27 cellular contexts compared by ENCODE assay signal in genomic region chr16:66013497-66013896, GRCh38.
"Had no signal": no experiment of that assay in that cellular context is flagged by ENCODE, and none has a peak within 500 bp of the region (broad histone marks: within the 10 kb centered on the region; RNA-seq: fewer than 3 reads in every experiment).

No MANE protein-coding gene starts in this region.

- H3K27ac Mint-ChIP-seq: immature natural killer cell; naive thymus-derived CD8-positive, alpha-beta T cell; neural progenitor cell; progenitor cell of endocrine pancreas; stimulated activated memory B cell treated with anti-CD40 and anti-IgM and Interleukin-4, amounts not matched to agents 10 μg/mL and 1 μg/mL and 100 μg/mL, for 72 hours; stimulated activated naive CD8-positive, alpha-beta T cell treated with anti-CD3 and anti-CD28 coated beads, Interleukin-15, amount 100 ng/mL, for 72 hours; type B pancreatic cell had no signal

- H3K9me3 Mint-ChIP-seq: stimulated activated memory B cell treated with anti-CD40 and anti-IgM and Interleukin-4, amounts not matched to agents 10 μg/mL and 1 μg/mL and 100 μg/mL, for 72 hours; stimulated activated naive CD8-positive, alpha-beta T cell treated with anti-CD3 and anti-CD28 coated beads, Interleukin-15, amount 100 ng/mL, for 72 hours; type B pancreatic cell had no signal

- H3K27me3 Mint-ChIP-seq: stimulated activated memory B cell treated with anti-CD40 and anti-IgM and Interleukin-4, amounts not matched to agents 10 μg/mL and 1 μg/mL and 100 μg/mL, for 72 hours; stimulated activated naive CD8-positive, alpha-beta T cell treated with anti-CD3 and anti-CD28 coated beads, Interleukin-15, amount 100 ng/mL, for 72 hours had no signal

- H3K4me3 ChIP-seq: left lung, lower lobe of right lung, neural progenitor cell, right atrium auricular region, right lobe of liver, smooth muscle cell, tibial nerve, uterus had no signal

- H3K27me3 ChIP-seq: left lung, neural progenitor cell, right atrium auricular region, right lobe of liver, tibial nerve, uterus had no signal

- H3K4me1 ChIP-seq: left lung, lower lobe of right lung, neural progenitor cell, right atrium auricular region, right lobe of liver, tibial nerve, uterus had no signal

- ATAC-seq: left colon; left lung; lower lobe of right lung; naive thymus-derived CD8-positive, alpha-beta T cell; right lobe of liver; stimulated activated memory B cell treated with anti-CD40 and anti-IgM and Interleukin-4, amounts not matched to agents 10 μg/mL and 1 μg/mL and 100 μg/mL, for 72 hours; stimulated activated naive CD8-positive, alpha-beta T cell treated with anti-CD3 and anti-CD28 coated beads, Interleukin-15, amount 100 ng/mL, for 72 hours had no signal

- H3K9me3 ChIP-seq: left lung, lower lobe of right lung, neutrophil, right atrium auricular region, right lobe of liver, tibial nerve, uterus had no signal

- H3K9ac ChIP-seq: neural progenitor cell had no signal

- H3K36me3 Mint-ChIP-seq: immature natural killer cell; naive thymus-derived CD8-positive, alpha-beta T cell; stimulated activated memory B cell treated with anti-CD40 and anti-IgM and Interleukin-4, amounts not matched to agents 10 μg/mL and 1 μg/mL and 100 μg/mL, for 72 hours; type B pancreatic cell had no signal

- DNase-seq: immature natural killer cell; kidney; left colon; left lung; lower lobe of right lung; mesenchymal stem cell; naive thymus-derived CD8-positive, alpha-beta T cell; nephron progenitor cell; occipital lobe; right lobe of liver; stimulated activated CD4-positive, alpha-beta T cell treated with anti-CD3 and anti-CD28 coated beads, Interleukin-1b, Interleukin-23, amount 100 ng/mL, for 48 hours; stimulated activated CD4-positive, alpha-beta T cell treated with anti-CD3 and anti-CD28 coated beads, Interleukin-2, amount 100 ng/mL, for 48 hours; stimulated activated CD4-positive, alpha-beta T cell treated with anti-CD3 and anti-CD28 coated beads, Interleukin-4, amount 100 ng/mL, for 4 hours; stimulated activated CD8-positive, alpha-beta memory T cell treated with anti-CD3 and anti-CD28 coated beads, Interleukin-4, amount 100 ng/mL, for 48 hours; stimulated activated naive CD4-positive, alpha-beta T cell treated with Interleukin-2 at 50 U/mL for 16 hours; stimulated activated naive CD8-positive, alpha-beta T cell treated with anti-CD3 and anti-CD28 coated beads, Interleukin-15, amount 100 ng/mL, for 72 hours; substantia nigra; uterus had no signal

- H2AFZ ChIP-seq: neural progenitor cell had no signal

- H3K4me1 Mint-ChIP-seq: immature natural killer cell; naive thymus-derived CD8-positive, alpha-beta T cell; nephron progenitor cell; neural progenitor cell; stimulated activated memory B cell treated with anti-CD40 and anti-IgM and Interleukin-4, amounts not matched to agents 10 μg/mL and 1 μg/mL and 100 μg/mL, for 72 hours; stimulated activated naive CD8-positive, alpha-beta T cell treated with anti-CD3 and anti-CD28 coated beads, Interleukin-15, amount 100 ng/mL, for 72 hours had no signal

- FAIRE-seq: islet of Langerhans, kidney had no signal

- H3K27ac ChIP-seq: left lung, lower lobe of right lung, neural progenitor cell, neutrophil, right atrium auricular region, right lobe of liver, tibial nerve, uterus had no signal

- H3K36me3 ChIP-seq: left lung, lower lobe of right lung, neural progenitor cell, neutrophil, right atrium auricular region, right lobe of liver, tibial nerve, uterus had no signal

- H3K4me3 Mint-ChIP-seq: immature natural killer cell; naive thymus-derived CD8-positive, alpha-beta T cell; nephron progenitor cell; neural progenitor cell; stimulated activated memory B cell treated with anti-CD40 and anti-IgM and Interleukin-4, amounts not matched to agents 10 μg/mL and 1 μg/mL and 100 μg/mL, for 72 hours; stimulated activated naive CD8-positive, alpha-beta T cell treated with anti-CD3 and anti-CD28 coated beads, Interleukin-15, amount 100 ng/mL, for 72 hours; type B pancreatic cell had no signal

- H3K4me2 ChIP-seq: neural progenitor cell, smooth muscle cell had no signal
